Comparison of ENCODE assay signal across 24 cellular contexts in genomic region chr5:139761501-139761900, GRCh38. TPM values are rescaled to one million over a fixed set of nuclear protein-coding genes. Genes with fewer than 3 reads are reported as not detected.
"Had no signal": no experiment of that assay in that cellular context is flagged by ENCODE, and none has a peak within 500 bp of the region (broad histone marks: within the 10 kb centered on the region; RNA-seq: fewer than 3 reads in every experiment).

No MANE protein-coding gene starts in this region.

- H3K27ac ChIP-seq: epithelial cell of prostate, foreskin keratinocyte, lower lobe of right lung, ovary, stomach, testis, upper lobe of left lung had no signal

- H3K9me3 Mint-ChIP-seq: activated CD4-positive, alpha-beta T cell treated with anti-CD3 and anti-CD28 coated beads, Interleukin-2, amount 10 ng/mL, durations not matched to agents 24 days and 14 days; activated naive CD4-positive, alpha-beta T cell treated with anti-CD3 and anti-CD28 coated beads, Interleukin-2, amount 50 U/mL, for 24 hours; mesothelial cell of epicardium; stimulated activated effector memory CD8-positive, alpha-beta T cell treated with anti-CD3 and anti-CD28 coated beads, Interleukin-12 subunit alpha, Interleukin-12 subunit beta, amount 100 ng/mL, for 72 hours; T-cell had no signal

- DNase-seq: activated CD4-positive, alpha-beta T cell treated with anti-CD3 and anti-CD28 coated beads, Interleukin-2, amount 10 ng/mL, durations not matched to agents 24 days and 14 days; activated CD4-positive, CD25-positive, alpha-beta regulatory T cell; activated CD8-positive, alpha-beta memory T cell treated with anti-CD3 and anti-CD28 coated beads, Interleukin-2, amount 50 U/mL, for 48 hours; activated effector memory CD4-positive, alpha-beta T cell treated with anti-CD3 and anti-CD28 coated beads, Interleukin-2, amount 50 U/mL, for 16 hours; activated T-cell treated with anti-CD3 and anti-CD28 coated beads, Interleukin-2, amount 50 U/mL, for 48 hours; foreskin keratinocyte; hippocampal formation; left cardiac atrium; lower lobe of right lung; ovary; stimulated activated CD4-positive, alpha-beta T cell treated with anti-CD3 and anti-CD28 coated beads, Interleukin-4, amount 100 ng/mL, for 24 hours; stomach; T-cell; T-helper 9 cell; testis; upper lobe of left lung had no signal

- H3K4me3 Mint-ChIP-seq: activated CD4-positive, alpha-beta T cell treated with anti-CD3 and anti-CD28 coated beads, Interleukin-2, amount 10 ng/mL, durations not matched to agents 24 days and 14 days; activated naive CD4-positive, alpha-beta T cell treated with anti-CD3 and anti-CD28 coated beads, Interleukin-2, amount 50 U/mL, for 24 hours; mesothelial cell of epicardium; stimulated activated effector memory CD8-positive, alpha-beta T cell treated with anti-CD3 and anti-CD28 coated beads, Interleukin-12 subunit alpha, Interleukin-12 subunit beta, amount 100 ng/mL, for 72 hours; T-cell had no signal

- FAIRE-seq: astrocyte, islet of Langerhans had no signal

- H3K36me3 Mint-ChIP-seq: activated naive CD4-positive, alpha-beta T cell treated with anti-CD3 and anti-CD28 coated beads, Interleukin-2, amount 50 U/mL, for 24 hours; mesothelial cell of epicardium; stimulated activated effector memory CD8-positive, alpha-beta T cell treated with anti-CD3 and anti-CD28 coated beads, Interleukin-12 subunit alpha, Interleukin-12 subunit beta, amount 100 ng/mL, for 72 hours; T-cell had no signal

- H3K27ac Mint-ChIP-seq: activated CD4-positive, alpha-beta T cell treated with anti-CD3 and anti-CD28 coated beads, Interleukin-2, amount 10 ng/mL, durations not matched to agents 24 days and 14 days; activated naive CD4-positive, alpha-beta T cell treated with anti-CD3 and anti-CD28 coated beads, Interleukin-2, amount 50 U/mL, for 24 hours; mesothelial cell of epicardium; T-cell had no signal

- ATAC-seq: foreskin keratinocyte; left cardiac atrium; lower lobe of right lung; sciatic nerve; stimulated activated effector memory CD8-positive, alpha-beta T cell treated with anti-CD3 and anti-CD28 coated beads, Interleukin-12 subunit alpha, Interleukin-12 subunit beta, amount 100 ng/mL, for 72 hours; T-cell had no signal

RNA-seq across cellular contexts. Expression of gene PSD2, which starts 34.1 kb away (rescaled TPM):
- total RNA-seq: activated CD4-positive, alpha-beta T cell treated with anti-CD3 and anti-CD28 coated beads, Interleukin-2, amount 10 ng/mL, durations not matched to agents 24 days and 14 days; dermis microvascular lymphatic vessel endothelial cell; foreskin keratinocyte; lower lobe of right lung had no signal
